8 cellular contexts compared by ENCODE assay signal in genomic region chr5:140244525-140245025, GRCh38. TPM values are rescaled to one million over a fixed set of nuclear protein-coding genes. Genes with fewer than 3 reads are reported as not detected.
DNase-seq lines count a peak whose midpoint lies in the region; ATAC-seq and TF ChIP-seq lines count a peak whose summit lies in the region.

No MANE protein-coding gene starts in this region.

- H3K9me3 ChIP-seq in NT2/D1 (ENCODE audit: insufficient read depth, low read length): no peaks in the 10 kb centered on the region

- in situ Hi-C loops in ACHN (cut with HindIII; ENCODE audit: low pct_ligation_motif_present, low pct_unique_long_range_greater_than_20kb, low sequenced_read_pairs): no loop called here

- DNase-seq in ACHN (peak; percentile 87), NT2/D1 (ENCODE audit: low read depth, low spot score) (peak; percentile 78), endothelial cell (ENCODE audit: low spot score) (peak; percentile 96), mucosa of gallbladder (ENCODE audit: low spot score) (peak; percentile 90)
- peak; percentile 44 for DNase-seq in activated CD8-positive, alpha-beta memory T cell treated with anti-CD3 and anti-CD28 coated beads, Interleukin-2, amount 50 U/mL, for 24 hours (ENCODE audit: extremely low read depth)
- DNase-seq in stimulated activated CD8-positive, alpha-beta memory T cell treated with anti-CD3 and anti-CD28 coated beads, Interleukin-4, amount 100 ng/mL, for 1 hour (ENCODE audit: low read depth in 2 of 2, low spot score in 1 of 2): peak; percentile 26 to 56

- H3K36me3 Mint-ChIP-seq in endothelial cell (ENCODE audit: low read depth, unreplicated experiment): peaks cover 21% of the 10 kb centered on the region

- peak overlapping the region; percentile 83 for H3K27ac Mint-ChIP-seq in endothelial cell (ENCODE audit: unreplicated experiment)

- H3K9ac ChIP-seq in NT2/D1 (ENCODE audit: insufficient read length, low read depth): no peak overlapping the region

- H3K4me3 ChIP-seq in NT2/D1 (ENCODE audit: insufficient read length, low read depth): no peak overlapping the region

- H3K27me3 Mint-ChIP-seq in endothelial cell (ENCODE audit: unreplicated experiment): peaks cover 8% of the 10 kb centered on the region

- no peaks in the 10 kb centered on the region for H3K27me3 ChIP-seq in NT2/D1 (ENCODE audit: insufficient read depth, insufficient read length)

- peak overlapping the region; percentile 54 for H3K4me3 Mint-ChIP-seq in endothelial cell (ENCODE audit: unreplicated experiment)

- ATAC-seq in GM18511 (IDR thresholded peaks at IDR 0.05; ENCODE audit: unreplicated experiment) (peak; percentile 74), HG03460 (IDR thresholded peaks at IDR 0.05; ENCODE audit: unreplicated experiment) (peak; percentile 61)

- no peaks in the 10 kb centered on the region for H3K9me3 Mint-ChIP-seq in endothelial cell (ENCODE audit: unreplicated experiment)

- peaks cover 19% of the 10 kb centered on the region for H3K4me1 ChIP-seq in NT2/D1 (ENCODE audit: insufficient read depth, insufficient read length)

- peak; percentile 88 for TF ChIP-seq CTCF in endothelial cell (IDR thresholded peaks at IDR 0.05; ENCODE audit: unreplicated experiment)

- H3K4me1 Mint-ChIP-seq in endothelial cell (ENCODE audit: unreplicated experiment): peaks cover 38% of the 10 kb centered on the region

- H3K36me3 ChIP-seq in NT2/D1 (ENCODE audit: insufficient read depth, insufficient read length, low read length): peaks cover 43% of the 10 kb centered on the region

RNA-seq across cellular contexts. Expression of gene PFDN1, which starts 58.3 kb away (rescaled TPM):
- total RNA-seq in endothelial cell (ENCODE audit: unreplicated experiment) (86.2 TPM), mucosa of gallbladder (41.8 TPM)

Comparison
In these comparisons a context has a peak if more than half of its experiments do, and no peak if none do; other contexts are left out.
1. DNase-seq: peak in every context shown above with its lines; median percentile 96 in endothelial cell; 90 in mucosa of gallbladder; 87 in ACHN; 78 in NT2/D1; 44 in activated CD8-positive, alpha-beta memory T cell treated with anti-CD3 and anti-CD28 coated beads, Interleukin-2, amount 50 U/mL, for 24 hours; 41 in stimulated activated CD8-positive, alpha-beta memory T cell treated with anti-CD3 and anti-CD28 coated beads, Interleukin-4, amount 100 ng/mL, for 1 hour.